ENCODE assay signal across 8 cellular contexts in genomic region chr4:48483006-48483776, GRCh38. TPM values are rescaled to one million over a fixed set of nuclear protein-coding genes. Genes with fewer than 3 reads are reported as not detected.
DNase-seq lines count a peak whose midpoint lies in the region; ATAC-seq and TF ChIP-seq lines count a peak whose summit lies in the region.

Gene SLC10A4, plus strand, starts transcription at chr4:48483343. Its CDS starts 219 bp downstream, at chr4:48483562.

- peak; percentile 64 for DNase-seq in activated effector memory CD4-positive, alpha-beta T cell treated with anti-CD3 and anti-CD28 coated beads, Interleukin-2, amount 50 U/mL, for 16 hours
- DNase-seq in activated effector memory CD4-positive, alpha-beta T cell treated with Interleukin-2 at 50 U/mL for 16 hours = no peak
- peak; percentile 70 for DNase-seq in NCI-H748 (lab: John Stamatoyannopoulos, UW; ENCODE audit: unreplicated experiment)
- no peak for DNase-seq in NCI-H2171 (lab: John Stamatoyannopoulos, UW)

- no peak for ATAC-seq in GM21447 (IDR thresholded peaks at IDR 0.05; ENCODE audit: unreplicated experiment)
- ATAC-seq in GM21723 (IDR thresholded peaks at IDR 0.05; ENCODE audit: unreplicated experiment) = no peak

- no peaks in the 10 kb centered on the region for H3K36me3 Mint-ChIP-seq in brain
- H3K36me3 Mint-ChIP-seq in nephron (ENCODE audit: low read depth) = peaks cover 5% of the 10 kb centered on the region

- peak within 1 kb of the TSS; percentile 82 to 86 (median 83) for H3K4me3 Mint-ChIP-seq in brain
- H3K4me3 Mint-ChIP-seq in nephron = peak within 1 kb of the TSS; percentile 75 to 84 (median 83)

- H3K27me3 Mint-ChIP-seq in brain (peaks cover 63% of the 10 kb centered on the region), nephron (ENCODE audit: low read depth) (peaks cover 72% of the 10 kb centered on the region)

- H3K27ac Mint-ChIP-seq in brain (peak within 1 kb of the TSS in 3 of 5 experiments; percentile 22 to 85 (median 57)), nephron (no peak within 1 kb of the TSS)

- H3K9me3 Mint-ChIP-seq in brain (peaks cover 0 to 10% (median 5%) of the 10 kb centered on the region in 5 experiments), nephron (peaks cover 6% of the 10 kb centered on the region)

- H3K4me1 Mint-ChIP-seq in brain (peaks cover 8% of the 10 kb centered on the region), nephron (no peaks in the 10 kb centered on the region)

- no peak for TF ChIP-seq CTCF in brain (conservative IDR thresholded peaks at IDR 0.05)
- no peak for TF ChIP-seq CTCF in nephron (IDR thresholded peaks at IDR 0.05; ENCODE audit: unreplicated experiment in 3 of 3)

RNA-seq across cellular contexts. Expression of gene SLC10A4, which starts in this region (rescaled TPM):
- polyA plus RNA-seq in brain (ENCODE audit: insufficient read depth, low read depth, low replicate concordance) = 14.5 TPM

Comparison
In these comparisons a context has a peak if more than half of its experiments do, and no peak if none do; other contexts are left out.
1. DNase-seq: peak in activated effector memory CD4-positive, alpha-beta T cell treated with anti-CD3 and anti-CD28 coated beads, Interleukin-2, amount 50 U/mL, for 16 hours (single experiment) and NCI-H748 (single experiment); none in activated effector memory CD4-positive, alpha-beta T cell treated with Interleukin-2 at 50 U/mL for 16 hours (single experiment) and NCI-H2171 (single experiment).
2. H3K27ac Mint-ChIP-seq: peak in brain (3 of 5); none in nephron (0 of 3).